Comparison of ENCODE assay signal across 29 cellular contexts in genomic region chr10:112289373-112290053, GRCh38. TPM values are rescaled to one million over a fixed set of nuclear protein-coding genes. Genes with fewer than 3 reads are reported as not detected.
"Had no signal": no experiment of that assay in that cellular context is flagged by ENCODE, and none has a peak within 500 bp of the region (broad histone marks: within the 10 kb centered on the region; RNA-seq: fewer than 3 reads in every experiment).

No MANE protein-coding gene starts in this region.

- H3K4me3 ChIP-seq: ascending aorta, breast epithelium, cardiac muscle cell, esophagus muscularis mucosa, gastroesophageal sphincter had no signal

- H3K27me3 ChIP-seq: ascending aorta, breast epithelium, cardiac muscle cell, esophagus muscularis mucosa, foreskin keratinocyte, gastroesophageal sphincter had no signal

- H3K4me1 ChIP-seq: ascending aorta, breast epithelium, foreskin keratinocyte had no signal

- ATAC-seq: activated CD4-positive, alpha-beta T cell treated with anti-CD3 and anti-CD28 coated beads for 36 hours; activated naive CD4-positive, alpha-beta T cell treated with anti-CD3 and anti-CD28 coated beads, Interleukin-2, amount 50 U/mL, for 72 hours; activated T-cell treated with anti-CD3 and anti-CD28 coated beads, Interleukin-2, amount 50 U/mL, for 72 hours; effector memory CD8-positive, alpha-beta T cell; foreskin keratinocyte; gastroesophageal sphincter had no signal

- DNase-seq: activated CD4-positive, alpha-beta memory T cell treated with anti-CD3 and anti-CD28 coated beads for 36 hours; activated CD4-positive, alpha-beta T cell treated with anti-CD3 and anti-CD28 coated beads for 36 hours; activated CD4-positive, alpha-beta T cell treated with anti-CD3 and anti-CD28 coated beads, Interleukin-2, amount 10 ng/mL, durations not matched to agents 24 days and 14 days; activated CD4-positive, CD25-positive, alpha-beta regulatory T cell; activated CD4-positive, CD25-positive, alpha-beta regulatory T cell treated with anti-CD3 and anti-CD28 coated beads, Interleukin-2, amount 50 U/mL, for 72 hours; activated CD8-positive, alpha-beta memory T cell treated with anti-CD3 and anti-CD28 coated beads, Interleukin-2, amount 50 U/mL, for 48 hours; activated gamma-delta T cell; activated naive CD4-positive, alpha-beta T cell; activated naive CD4-positive, alpha-beta T cell treated with anti-CD3 and anti-CD28 coated beads, Interleukin-2, amount 10 ng/mL, durations not matched to agents 7 days and 5 days; activated naive CD8-positive, alpha-beta T cell treated with anti-CD3 and anti-CD28 coated beads, Interleukin-2, amount 10 ng/mL, durations not matched to agents 7 days and 5 days; activated T-cell treated with anti-CD3 and anti-CD28 coated beads for 4 hours; activated T-cell treated with anti-CD3 and anti-CD28 coated beads, Interleukin-2, amount 50 U/mL, for 24 hours; activated T-cell treated with anti-CD3 and anti-CD28 coated beads, Interleukin-2, amount 50 U/mL, for 72 hours; cortex of kidney; dermis blood vessel endothelial cell; effector CD4-positive, alpha-beta T cell; effector memory CD8-positive, alpha-beta T cell; erythroblast; foreskin keratinocyte; T-helper 2 cell had no signal

- H3K9me3 ChIP-seq: ascending aorta, breast epithelium, esophagus muscularis mucosa, gastroesophageal sphincter had no signal

- H3K36me3 ChIP-seq: ascending aorta, breast epithelium, cardiac muscle cell, esophagus muscularis mucosa, gastroesophageal sphincter had no signal

- H3K27ac ChIP-seq: ascending aorta, breast epithelium, cardiac muscle cell, esophagus muscularis mucosa, foreskin keratinocyte, gastroesophageal sphincter had no signal

RNA-seq across cellular contexts. Expression of gene TECTB, which starts 6.3 kb away (rescaled TPM):
- total RNA-seq: activated CD4-positive, alpha-beta memory T cell treated with anti-CD3 and anti-CD28 coated beads for 36 hours; activated CD4-positive, alpha-beta T cell treated with anti-CD3 and anti-CD28 coated beads for 36 hours; activated CD4-positive, alpha-beta T cell treated with anti-CD3 and anti-CD28 coated beads, Interleukin-2, amount 10 ng/mL, durations not matched to agents 24 days and 14 days; activated naive CD4-positive, alpha-beta T cell treated with anti-CD3 and anti-CD28 coated beads, Interleukin-2, amount 50 U/mL, for 72 hours; activated naive CD8-positive, alpha-beta T cell treated with anti-CD3 and anti-CD28 coated beads, Interleukin-2, amount 10 ng/mL, durations not matched to agents 7 days and 5 days; activated T-cell treated with anti-CD3 and anti-CD28 coated beads, Interleukin-2, amount 50 U/mL, for 72 hours; ascending aorta; breast epithelium; cardiac muscle cell; cerebellum; dermis blood vessel endothelial cell; foreskin keratinocyte; gastroesophageal sphincter; glomerular endothelial cell; T-helper 1 cell treated with Interleukin-12 subunit alpha and Interleukin-12 subunit beta and Interleukin-4 antibody, amounts not matched to agents 30 ng/mL and 1 ng/mL, for 36 hours had no signal
